Comparison of ENCODE assay signal across 15 cellular contexts in the genomic region with DNA sequence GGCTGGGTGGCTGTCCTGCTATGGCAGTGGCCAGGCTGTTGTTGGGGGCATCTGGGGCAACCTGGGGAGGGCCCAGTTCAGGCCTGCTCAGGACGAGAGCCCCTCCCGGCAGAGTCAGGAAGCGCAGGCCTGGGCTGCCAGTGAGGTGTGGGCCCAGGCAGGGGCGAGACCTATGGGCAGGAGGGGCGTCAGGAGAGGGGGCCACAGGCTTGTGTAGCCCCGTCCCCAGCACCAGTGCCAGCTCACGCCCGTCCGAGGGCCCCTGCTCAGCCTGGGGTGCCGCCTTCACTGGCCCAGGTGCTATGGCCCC. TPM values are rescaled to one million over a fixed set of nuclear protein-coding genes. Genes with fewer than 3 reads are reported as not detected.
DNase-seq lines count a peak whose midpoint lies in the region; ATAC-seq and TF ChIP-seq lines count a peak whose summit lies in the region.
"Had no signal": no experiment of that assay in that cellular context is flagged by ENCODE, and none has a peak within 500 bp of the region (broad histone marks: within the 10 kb centered on the region; RNA-seq: fewer than 3 reads in every experiment).

No MANE protein-coding gene starts in this region.

- H3K4me1 ChIP-seq in OCI-LY3 (ENCODE audit: low read length) (no peaks in the 10 kb centered on the region), upper lobe of right lung (no peaks in the 10 kb centered on the region)
- H3K4me1 ChIP-seq: BE2C had no signal

- no peaks in the 10 kb centered on the region for H3K79me2 ChIP-seq in OCI-LY3 (ENCODE audit: low read length)

- H3K9me3 Mint-ChIP-seq in activated T-cell treated with anti-CD3 and anti-CD28 coated beads, Interleukin-2, amount 50 U/mL, for 72 hours = no peaks in the 10 kb centered on the region
- H3K9me3 Mint-ChIP-seq in activated T-cell treated with anti-CD3 and anti-CD28 coated beads, Interleukin-2, amount 50 U/mL, for 24 hours = peaks cover 2% of the 10 kb centered on the region
- H3K9me3 Mint-ChIP-seq: natural killer cell had no signal

- no peaks in the 10 kb centered on the region for H3K36me3 ChIP-seq in OCI-LY3 (replicated peaks; ENCODE audit: low read depth, low read length)
- no peaks in the 10 kb centered on the region for H3K36me3 ChIP-seq in upper lobe of right lung
- H3K36me3 ChIP-seq: BE2C had no signal

- no peak overlapping the region for H3K9ac ChIP-seq in OCI-LY3 (ENCODE audit: low read length)

- H3K4me3 Mint-ChIP-seq in activated T-cell treated with anti-CD3 and anti-CD28 coated beads, Interleukin-2, amount 50 U/mL, for 72 hours = no peak overlapping the region
- H3K4me3 Mint-ChIP-seq in activated T-cell treated with anti-CD3 and anti-CD28 coated beads, Interleukin-2, amount 50 U/mL, for 24 hours = no peak overlapping the region
- H3K4me3 Mint-ChIP-seq: natural killer cell had no signal

- peak; percentile 34 for TF ChIP-seq CTCF in OCI-LY3 (IDR thresholded peaks at IDR 0.05; ENCODE audit: low read depth, low read length)
- TF ChIP-seq CTCF in epithelial cell of esophagus (IDR thresholded peaks at IDR 0.05; ENCODE audit: insufficient read depth, low read depth, low read length, missing control alignments) = peak; percentile 43
- no peak for TF ChIP-seq CTCF in upper lobe of right lung (IDR thresholded peaks at IDR 0.05)

- no peak overlapping the region for H3K4me3 ChIP-seq in OCI-LY3 (ENCODE audit: low read length)
- no peak overlapping the region for H3K4me3 ChIP-seq in epithelial cell of esophagus (ENCODE audit: low read length)
- H3K4me3 ChIP-seq in upper lobe of right lung = no peak overlapping the region

- no peaks in the 10 kb centered on the region for H3K4me1 Mint-ChIP-seq in activated T-cell treated with anti-CD3 and anti-CD28 coated beads, Interleukin-2, amount 50 U/mL, for 72 hours (ENCODE audit: low read depth)
- no peaks in the 10 kb centered on the region for H3K4me1 Mint-ChIP-seq in activated T-cell treated with anti-CD3 and anti-CD28 coated beads, Interleukin-2, amount 50 U/mL, for 24 hours (ENCODE audit: low read depth)
- H3K4me1 Mint-ChIP-seq: natural killer cell had no signal

- H3K27ac ChIP-seq in OCI-LY3 (ENCODE audit: low read length) (no peak overlapping the region), upper lobe of right lung (no peak overlapping the region), caudate nucleus (ENCODE audit: low read depth, low read length) (no peak overlapping the region)

- no peaks in the 10 kb centered on the region for H3K9me3 ChIP-seq in OCI-LY3 (ENCODE audit: insufficient read depth, low read length)
- H3K9me3 ChIP-seq in upper lobe of right lung = no peaks in the 10 kb centered on the region
- H3K9me3 ChIP-seq: BE2C had no signal

- H2AFZ ChIP-seq in OCI-LY3 (ENCODE audit: low read depth, low read length) = no peak overlapping the region

- peaks cover 5% of the 10 kb centered on the region; the same call in 1 of the 2 replicates for H3K27me3 ChIP-seq in OCI-LY3 (ENCODE audit: low read depth, low read length)
- no peaks in the 10 kb centered on the region for H3K27me3 ChIP-seq in upper lobe of right lung
- H3K27me3 ChIP-seq: BE2C had no signal

- H3K27me3 Mint-ChIP-seq in activated T-cell treated with anti-CD3 and anti-CD28 coated beads, Interleukin-2, amount 50 U/mL, for 72 hours (ENCODE audit: low read depth) = no peaks in the 10 kb centered on the region
- no peaks in the 10 kb centered on the region for H3K27me3 Mint-ChIP-seq in activated T-cell treated with anti-CD3 and anti-CD28 coated beads, Interleukin-2, amount 50 U/mL, for 24 hours

- ATAC-seq in activated T-cell treated with anti-CD3 and anti-CD28 coated beads, Interleukin-2, amount 50 U/mL, for 72 hours (replicated peaks in 1 of 2) = peak in 1 of 2 donors; percentile 48
- ATAC-seq in upper lobe of right lung (peak; percentile 16), GM19351 (IDR thresholded peaks at IDR 0.05; ENCODE audit: unreplicated experiment) (no peak), HG03378 (IDR thresholded peaks at IDR 0.05; ENCODE audit: unreplicated experiment) (no peak)
- ATAC-seq: natural killer cell had no signal

- no peaks in the 10 kb centered on the region for H3K36me3 Mint-ChIP-seq in activated T-cell treated with anti-CD3 and anti-CD28 coated beads, Interleukin-2, amount 50 U/mL, for 72 hours (ENCODE audit: insufficient read depth in 2 of 2)
- no peaks in the 10 kb centered on the region for H3K36me3 Mint-ChIP-seq in activated T-cell treated with anti-CD3 and anti-CD28 coated beads, Interleukin-2, amount 50 U/mL, for 24 hours (ENCODE audit: low read depth)
- H3K36me3 Mint-ChIP-seq: natural killer cell had no signal

- no peaks in the 10 kb centered on the region for H4K20me1 ChIP-seq in OCI-LY3 (ENCODE audit: insufficient read depth, low read length)

- H3K27ac Mint-ChIP-seq in activated T-cell treated with anti-CD3 and anti-CD28 coated beads, Interleukin-2, amount 50 U/mL, for 72 hours = no peak overlapping the region
- no peak overlapping the region for H3K27ac Mint-ChIP-seq in activated T-cell treated with anti-CD3 and anti-CD28 coated beads, Interleukin-2, amount 50 U/mL, for 24 hours
- H3K27ac Mint-ChIP-seq: natural killer cell had no signal

- intact Hi-C loops in upper lobe of right lung (cut with DNase I) = no loop called here

- DNase-seq in activated T-cell treated with anti-CD3 and anti-CD28 coated beads, Interleukin-2, amount 50 U/mL, for 72 hours = peak; percentile 4 to 22
- no peak for DNase-seq in activated T-cell treated with anti-CD3 and anti-CD28 coated beads, Interleukin-2, amount 50 U/mL, for 24 hours
- no peak for DNase-seq in epithelial cell of esophagus (ENCODE audit: low read depth)
- no peak for DNase-seq in upper lobe of right lung
- no peak for DNase-seq in caudate nucleus (lab: John Stamatoyannopoulos, UW)
- DNase-seq: anterior cingulate cortex, BE2C, erythroblast, MV-4-11, natural killer cell, NCI-H82, T-helper 1 cell had no signal

- 0 out of 2 replicates have a peak overlapping the region, but pooled peaks have one; percentile 28 for H3K4me2 ChIP-seq in OCI-LY3 (ENCODE audit: low read length)

RNA-seq across cellular contexts. Expression of a gene that starts 28.1 kb away (rescaled TPM):
- under 1 TPM in 1 of 2 donors, not detected in 1; 0.14 TPM for total RNA-seq in activated T-cell treated with anti-CD3 and anti-CD28 coated beads, Interleukin-2, amount 50 U/mL, for 72 hours
- 12.2 TPM for total RNA-seq in upper lobe of right lung
- total RNA-seq: natural killer cell had no signal

Comparison
In these comparisons a context has a peak if more than half of its experiments do, and no peak if none do; other contexts are left out.
1. DNase-seq: peak in activated T-cell treated with anti-CD3 and anti-CD28 coated beads, Interleukin-2, amount 50 U/mL, for 72 hours (2 of 2); none in activated T-cell treated with anti-CD3 and anti-CD28 coated beads, Interleukin-2, amount 50 U/mL, for 24 hours (single experiment), epithelial cell of esophagus (single experiment), upper lobe of right lung (single experiment) and caudate nucleus (0 of 61).
2. RNA of a gene that starts 28.1 kb away (total RNA-seq): 12.2 TPM in upper lobe of right lung (single experiment); 0.14 TPM in activated T-cell treated with anti-CD3 and anti-CD28 coated beads, Interleukin-2, amount 50 U/mL, for 72 hours; every median in the first group is over 10 times any median in the second.